ENCODE assay signal across 13 cellular contexts in genomic region chr11:46271407-46271806, GRCh38. TPM values are rescaled to one million over a fixed set of nuclear protein-coding genes. Genes with fewer than 3 reads are reported as not detected.
"Had no signal": no experiment of that assay in that cellular context is flagged by ENCODE, and none has a peak within 500 bp of the region (broad histone marks: within the 10 kb centered on the region; RNA-seq: fewer than 3 reads in every experiment).

No MANE protein-coding gene starts in this region.

- H3K4me3 ChIP-seq: body of pancreas, tibial nerve had no signal

- H3K27me3 ChIP-seq: body of pancreas had no signal

- DNase-seq: activated CD4-positive, alpha-beta T cell treated with anti-CD3 and anti-CD28 coated beads, Interleukin-2, amount 10 ng/mL, durations not matched to agents 24 days and 14 days; activated CD8-positive, alpha-beta T cell treated with anti-CD3 and anti-CD28 coated beads for 36 hours; activated naive CD4-positive, alpha-beta T cell; activated naive CD8-positive, alpha-beta T cell treated with anti-CD3 and anti-CD28 coated beads for 36 hours; activated T-cell treated with anti-CD3 and anti-CD28 coated beads, Interleukin-2, amount 50 U/mL, for 1 hour; amniotic stem cell; body of pancreas; effector memory CD8-positive, alpha-beta T cell; stimulated activated naive CD8-positive, alpha-beta T cell treated with anti-CD3 and anti-CD28 coated beads, Interleukin-15, Interleukin-2, amounts not matched to agents 100 U/mL and 50 U/mL, for 24 hours had no signal

- H3K4me1 Mint-ChIP-seq: memory B cell had no signal

- H3K9me3 Mint-ChIP-seq: activated CD4-positive, alpha-beta T cell treated with anti-CD3 and anti-CD28 coated beads, Interleukin-2, amount 10 ng/mL, durations not matched to agents 24 days and 14 days; activated CD8-positive, alpha-beta T cell treated with anti-CD3 and anti-CD28 coated beads for 36 hours; activated naive CD8-positive, alpha-beta T cell treated with anti-CD3 and anti-CD28 coated beads for 36 hours; activated T-helper 17 cell treated with anti-CD3 and anti-CD28 coated beads, Interleukin-2, amount 50 U/mL, for 72 hours; effector memory CD8-positive, alpha-beta T cell; memory B cell; neural crest cell had no signal

- H3K9me3 ChIP-seq: body of pancreas, tibial nerve had no signal

- ATAC-seq: activated CD8-positive, alpha-beta T cell treated with anti-CD3 and anti-CD28 coated beads for 36 hours; activated T-helper 17 cell treated with anti-CD3 and anti-CD28 coated beads, Interleukin-2, amount 50 U/mL, for 72 hours; body of pancreas; effector memory CD8-positive, alpha-beta T cell; stimulated activated naive CD8-positive, alpha-beta T cell treated with anti-CD3 and anti-CD28 coated beads, Interleukin-15, Interleukin-2, amounts not matched to agents 100 U/mL and 50 U/mL, for 24 hours had no signal

- H3K27ac Mint-ChIP-seq: activated CD4-positive, alpha-beta T cell treated with anti-CD3 and anti-CD28 coated beads, Interleukin-2, amount 10 ng/mL, durations not matched to agents 24 days and 14 days; activated CD8-positive, alpha-beta T cell treated with anti-CD3 and anti-CD28 coated beads for 36 hours; activated naive CD8-positive, alpha-beta T cell treated with anti-CD3 and anti-CD28 coated beads for 36 hours; activated T-helper 17 cell treated with anti-CD3 and anti-CD28 coated beads, Interleukin-2, amount 50 U/mL, for 72 hours; effector memory CD8-positive, alpha-beta T cell; memory B cell had no signal

- H3K36me3 Mint-ChIP-seq: activated naive CD8-positive, alpha-beta T cell treated with anti-CD3 and anti-CD28 coated beads for 36 hours; memory B cell had no signal

- H3K4me3 Mint-ChIP-seq: activated CD4-positive, alpha-beta T cell treated with anti-CD3 and anti-CD28 coated beads, Interleukin-2, amount 10 ng/mL, durations not matched to agents 24 days and 14 days; activated CD8-positive, alpha-beta T cell treated with anti-CD3 and anti-CD28 coated beads for 36 hours; activated naive CD8-positive, alpha-beta T cell treated with anti-CD3 and anti-CD28 coated beads for 36 hours; activated T-helper 17 cell treated with anti-CD3 and anti-CD28 coated beads, Interleukin-2, amount 50 U/mL, for 72 hours; effector memory CD8-positive, alpha-beta T cell; memory B cell; neural crest cell had no signal

- H3K36me3 ChIP-seq: tibial nerve had no signal

RNA-seq across cellular contexts. Expression of gene CREB3L1, which starts 6.1 kb away (rescaled TPM):
- total RNA-seq: activated CD8-positive, alpha-beta T cell treated with anti-CD3 and anti-CD28 coated beads for 36 hours; activated T-helper 17 cell treated with anti-CD3 and anti-CD28 coated beads, Interleukin-2, amount 50 U/mL, for 72 hours had no signal
